Comparison of ENCODE assay signal across 8 cellular contexts in genomic region chr19:57320180-57321084, GRCh38. TPM values are rescaled to one million over a fixed set of nuclear protein-coding genes. Genes with fewer than 3 reads are reported as not detected.
DNase-seq lines count a peak whose midpoint lies in the region; ATAC-seq and TF ChIP-seq lines count a peak whose summit lies in the region.

Gene ZNF543 (plus strand): TSS chr19:57320472. CDS start chr19:57320854, 382 bp downstream.

- DNase-seq in CD4-positive, alpha-beta memory T cell = peak; percentile 86 to 91 (median 89)
- DNase-seq in NCI-H82 treated with DMSO at 0.1 percent for 48 hours (lab: John Stamatoyannopoulos, UW; ENCODE audit: unreplicated experiment) (peak; percentile 80), ecto neural progenitor cell (ENCODE audit: low spot score) (peak; percentile 96), lower leg skin (ENCODE audit: low spot score in 2 of 2) (peak; percentile 94 to 99)
- DNase-seq in activated CD4-positive, alpha-beta memory T cell treated with anti-CD3 and anti-CD28 coated beads, Interleukin-2, amount 10 ng/mL, durations not matched to agents 7 days and 5 days = peak; percentile 94
- peak; percentile 90 to 91 for DNase-seq in stimulated activated CD4-positive, alpha-beta T cell treated with anti-CD3 and anti-CD28 coated beads, Interleukin-4, amount 100 ng/mL, for 4 hours

- intact Hi-C loops in CD4-positive, alpha-beta memory T cell (cut with micrococcal nuclease) = loop anchor here (1.0 kb wide), 3 partner anchors 40 to 207 kb away; partner anchors contain the start of genes TRAPPC2B, ZNF460, ZNF547 and ZNF549
- intact Hi-C loops in lower leg skin (cut with DNase I; ENCODE audit: low total_unique reads) = no loop called here

- peak within 1 kb of the TSS; percentile 81 to 90 for H3K4me3 ChIP-seq in CD4-positive, alpha-beta memory T cell (ENCODE audit: low read length in 2 of 2)
- H3K4me3 ChIP-seq in lower leg skin (ENCODE audit: low read depth, poor library complexity, severe bottlenecking) = peak within 1 kb of the TSS; percentile 90

- H3K4me3 Mint-ChIP-seq in CD4-positive, alpha-beta memory T cell = peak within 1 kb of the TSS; percentile 90 to 97 (median 94)
- peak within 1 kb of the TSS; percentile 81 for H3K4me3 Mint-ChIP-seq in activated CD4-positive, alpha-beta memory T cell treated with anti-CD3 and anti-CD28 coated beads, Interleukin-2, amount 10 ng/mL, durations not matched to agents 7 days and 5 days

- no peak for TF ChIP-seq CTCF in lower leg skin (IDR thresholded peaks at IDR 0.05)

- H3K27ac ChIP-seq in CD4-positive, alpha-beta memory T cell (ENCODE audit: low read depth, low read length) = peak within 1 kb of the TSS; percentile 84

- H3K27me3 Mint-ChIP-seq in CD4-positive, alpha-beta memory T cell = peaks cover 14 to 19% of the 10 kb centered on the region in 2 donors
- peaks cover 21% of the 10 kb centered on the region for H3K27me3 Mint-ChIP-seq in activated CD4-positive, alpha-beta memory T cell treated with anti-CD3 and anti-CD28 coated beads, Interleukin-2, amount 10 ng/mL, durations not matched to agents 7 days and 5 days

- WGBS in lower leg skin, 2 donors = 0 to 1% methylated on average over 20 to 40 of the region's 71 CpGs

- H3K9me3 Mint-ChIP-seq in CD4-positive, alpha-beta memory T cell = peaks cover 2 to 68% (median 33%) of the 10 kb centered on the region in 8 donors
- peaks cover 23% of the 10 kb centered on the region for H3K9me3 Mint-ChIP-seq in activated CD4-positive, alpha-beta memory T cell treated with anti-CD3 and anti-CD28 coated beads, Interleukin-2, amount 10 ng/mL, durations not matched to agents 7 days and 5 days

- POLR2A ChIA-PET in CD4-positive, alpha-beta memory T cell (lab: Charles Lee; ENCODE audit: partially characterized antibody) = interaction anchor here (0.6 to 1.1 kb wide), 4 partner anchors 10 to 69 kb away, joined by 3 read pairs; partner anchors contain the start of genes ZNF304, ZNF460 and ZNF548
- POLR2A ChIA-PET in activated CD4-positive, alpha-beta memory T cell treated with anti-CD3 and anti-CD28 coated beads, Interleukin-2, amount 10 ng/mL, durations not matched to agents 7 days and 5 days (lab: Charles Lee) = interaction anchor here (0.7 to 1.5 kb wide), 7 partner anchors 43 to 1088 kb away, joined by 3 to 4 read pairs (median 3); partner anchors contain the start of genes TRAPPC2B, ZNF547, ZNF584 and ZNF805

- peaks cover 19% of the 10 kb centered on the region for H3K36me3 ChIP-seq in CD4-positive, alpha-beta memory T cell (ENCODE audit: insufficient read depth, low read length)

- H3K4me1 Mint-ChIP-seq in CD4-positive, alpha-beta memory T cell = peaks cover 18 to 34% (median 27%) of the 10 kb centered on the region in 4 donors
- peaks cover 30% of the 10 kb centered on the region for H3K4me1 Mint-ChIP-seq in activated CD4-positive, alpha-beta memory T cell treated with anti-CD3 and anti-CD28 coated beads, Interleukin-2, amount 10 ng/mL, durations not matched to agents 7 days and 5 days

- H3K27me3 ChIP-seq in CD4-positive, alpha-beta memory T cell (ENCODE audit: insufficient read depth, low read length) = peaks cover 8% of the 10 kb centered on the region

- CTCF ChIA-PET in CD4-positive, alpha-beta memory T cell (lab: Charles Lee; ENCODE audit: partially characterized antibody) = interaction anchor here (0.7 kb wide), 1 partner anchor 863 kb away, joined by 3 read pairs; no protein-coding TSS in a partner anchor
- CTCF ChIA-PET in activated CD4-positive, alpha-beta memory T cell treated with anti-CD3 and anti-CD28 coated beads, Interleukin-2, amount 10 ng/mL, durations not matched to agents 7 days and 5 days (lab: Charles Lee) = interaction anchor here (0.6 kb wide), 1 partner anchor 210 kb away, joined by 3 read pairs; no protein-coding TSS in a partner anchor

- no peak for TF ChIP-seq POLR2A in lower leg skin (IDR thresholded peaks at IDR 0.05)

- H3K4me1 ChIP-seq in CD4-positive, alpha-beta memory T cell (ENCODE audit: insufficient read depth, low read length) = peaks cover 29% of the 10 kb centered on the region

- ATAC-seq in GM19452 (IDR thresholded peaks at IDR 0.05; ENCODE audit: unreplicated experiment) = peak; percentile 99
- peak; percentile 77 for ATAC-seq in HG03575 (IDR thresholded peaks at IDR 0.05; ENCODE audit: extremely low read depth, insufficient number of reproducible peaks, low FRiP score, unreplicated experiment)

- H3K27ac Mint-ChIP-seq in CD4-positive, alpha-beta memory T cell = peak within 1 kb of the TSS; percentile 90 to 99 (median 97)
- peak within 1 kb of the TSS; percentile 92 for H3K27ac Mint-ChIP-seq in activated CD4-positive, alpha-beta memory T cell treated with anti-CD3 and anti-CD28 coated beads, Interleukin-2, amount 10 ng/mL, durations not matched to agents 7 days and 5 days

- peaks cover 33 to 39% of the 10 kb centered on the region in 2 donors for H3K36me3 Mint-ChIP-seq in CD4-positive, alpha-beta memory T cell
- peaks cover 45% of the 10 kb centered on the region for H3K36me3 Mint-ChIP-seq in activated CD4-positive, alpha-beta memory T cell treated with anti-CD3 and anti-CD28 coated beads, Interleukin-2, amount 10 ng/mL, durations not matched to agents 7 days and 5 days (ENCODE audit: low read depth)

- H3K9me3 ChIP-seq in CD4-positive, alpha-beta memory T cell (ENCODE audit: control insufficient read depth in 1 of 2, low read length in 2 of 2) = peaks cover 0 to 6% of the 10 kb centered on the region in 2 donors

RNA-seq across cellular contexts. Expression of gene ZNF543, which starts in this region (rescaled TPM):
- 10 to 100 TPM in 1 of 2 experiments, 1 to 10 TPM in 1; 9.4 to 10.7 TPM for total RNA-seq in CD4-positive, alpha-beta memory T cell
- 1 to 10 TPM; 1.9 to 6.2 TPM for polyA plus RNA-seq in CD4-positive, alpha-beta memory T cell
- 1 to 10 TPM; 7.7 to 8.2 TPM for total RNA-seq in activated CD4-positive, alpha-beta memory T cell treated with anti-CD3 and anti-CD28 coated beads, Interleukin-2, amount 10 ng/mL, durations not matched to agents 7 days and 5 days
- total RNA-seq in lower leg skin = 10 to 100 TPM; 11.4 to 15.7 (median 12.4) TPM

Comparison
In these comparisons a context has a peak if more than half of its experiments do, and no peak if none do; other contexts are left out.
1. Peak in every context shown above with its lines: DNase-seq, ATAC-seq, H3K4me3 ChIP-seq and H3K27ac ChIP-seq.